ENCODE assay signal across 17 cellular contexts in the genomic region with DNA sequence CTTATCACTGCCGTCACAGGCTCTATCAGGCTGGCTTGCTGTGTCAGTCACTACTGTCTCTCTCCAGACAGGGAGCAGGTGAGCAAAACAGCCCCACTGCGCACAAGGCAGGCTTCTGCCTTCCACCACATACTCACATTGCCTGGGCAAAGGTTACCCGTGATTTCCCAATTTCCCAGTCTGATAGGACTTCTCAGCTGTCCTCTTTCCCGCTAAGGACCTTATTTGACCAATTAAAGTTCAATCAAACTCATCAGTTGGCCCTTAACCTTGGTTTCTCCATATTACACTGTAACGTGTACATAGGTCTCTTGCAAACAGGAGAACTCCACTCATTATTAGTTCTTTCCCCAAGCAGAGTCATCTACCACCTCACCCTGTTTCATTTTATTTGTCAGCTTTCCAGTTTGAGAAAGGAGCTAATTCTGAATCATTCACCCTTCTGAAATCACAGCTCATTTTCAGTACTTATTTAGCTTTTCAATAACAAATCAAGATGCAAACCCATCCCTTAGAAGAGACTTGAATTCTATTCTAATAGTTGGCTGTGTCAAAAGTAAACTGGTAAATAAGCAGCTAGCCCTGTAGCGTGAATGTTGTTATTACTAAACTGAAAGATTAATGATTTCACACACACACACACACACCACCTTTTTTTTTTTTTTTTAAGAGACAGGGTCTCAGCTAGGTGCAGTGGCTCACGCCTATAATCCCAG.
DNase-seq lines count a peak whose midpoint lies in the region; ATAC-seq, FAIRE-seq and TF ChIP-seq lines count a peak whose summit lies in the region.
"Had no signal": no experiment of that assay in that cellular context is flagged by ENCODE, and none has a peak within 500 bp of the region (broad histone marks: within the 10 kb centered on the region; RNA-seq: fewer than 3 reads in every experiment).

No MANE protein-coding gene starts in this region.

- in situ Hi-C loops in GM23248 (cut with MboI): no loop called here

- no peak overlapping the region for H3K4me3 Mint-ChIP-seq in activated CD4-positive, alpha-beta T cell treated with anti-CD3 and anti-CD28 coated beads for 36 hours
- H3K4me3 Mint-ChIP-seq in activated naive CD8-positive, alpha-beta T cell treated with anti-CD3 and anti-CD28 coated beads for 36 hours: no peak overlapping the region
- H3K4me3 Mint-ChIP-seq in activated CD8-positive, alpha-beta memory T cell treated with anti-CD3 and anti-CD28 coated beads, Interleukin-2, amount 10 ng/mL, durations not matched to agents 7 days and 5 days: no peak overlapping the region
- H3K4me3 Mint-ChIP-seq: CD4-positive, alpha-beta memory T cell had no signal

- DNase-seq in activated CD4-positive, alpha-beta T cell treated with anti-CD3 and anti-CD28 coated beads for 36 hours: no peak
- DNase-seq in activated CD4-positive, alpha-beta T cell treated with anti-CD3 and anti-CD28 coated beads for 1 hour: no peak
- DNase-seq in GM23248 (peak; percentile 29), left lobe of liver (ENCODE audit: low spot score) (peak; percentile 92), GM12892 (ENCODE audit: insufficient read length) (no peak), NAMALWA (ENCODE audit: low spot score) (no peak)
- no peak for DNase-seq in activated naive CD8-positive, alpha-beta T cell treated with anti-CD3 and anti-CD28 coated beads for 36 hours
- DNase-seq in activated CD8-positive, alpha-beta memory T cell treated with anti-CD3 and anti-CD28 coated beads, Interleukin-2, amount 10 ng/mL, durations not matched to agents 7 days and 5 days: no peak
- DNase-seq: 8988T; CD4-positive, alpha-beta memory T cell; DMS79; MV-4-11; NCI-H1417 treated with DMSO at 0.1 percent for 48 hours; NCI-H1930; NCI-H526 treated with DMSO at 0.1 percent for 48 hours had no signal

- no peaks in the 10 kb centered on the region for H3K27me3 Mint-ChIP-seq in activated CD4-positive, alpha-beta T cell treated with anti-CD3 and anti-CD28 coated beads for 36 hours
- no peaks in the 10 kb centered on the region for H3K27me3 Mint-ChIP-seq in activated naive CD8-positive, alpha-beta T cell treated with anti-CD3 and anti-CD28 coated beads for 36 hours
- no peaks in the 10 kb centered on the region for H3K27me3 Mint-ChIP-seq in activated CD8-positive, alpha-beta memory T cell treated with anti-CD3 and anti-CD28 coated beads, Interleukin-2, amount 10 ng/mL, durations not matched to agents 7 days and 5 days
- H3K27me3 Mint-ChIP-seq: CD4-positive, alpha-beta memory T cell had no signal

- H3K9me3 Mint-ChIP-seq in activated CD4-positive, alpha-beta T cell treated with anti-CD3 and anti-CD28 coated beads for 36 hours (ENCODE audit: low read depth): no peaks in the 10 kb centered on the region
- H3K9me3 Mint-ChIP-seq in activated naive CD8-positive, alpha-beta T cell treated with anti-CD3 and anti-CD28 coated beads for 36 hours: no peaks in the 10 kb centered on the region
- H3K9me3 Mint-ChIP-seq in activated CD8-positive, alpha-beta memory T cell treated with anti-CD3 and anti-CD28 coated beads, Interleukin-2, amount 10 ng/mL, durations not matched to agents 7 days and 5 days (ENCODE audit: low read depth): no peaks in the 10 kb centered on the region

- H3K36me3 Mint-ChIP-seq in activated CD4-positive, alpha-beta T cell treated with anti-CD3 and anti-CD28 coated beads for 36 hours (ENCODE audit: low read depth): peaks cover 36% of the 10 kb centered on the region
- peaks cover 10% of the 10 kb centered on the region for H3K36me3 Mint-ChIP-seq in activated naive CD8-positive, alpha-beta T cell treated with anti-CD3 and anti-CD28 coated beads for 36 hours
- peaks cover 45% of the 10 kb centered on the region for H3K36me3 Mint-ChIP-seq in activated CD8-positive, alpha-beta memory T cell treated with anti-CD3 and anti-CD28 coated beads, Interleukin-2, amount 10 ng/mL, durations not matched to agents 7 days and 5 days

- H3K79me2 ChIP-seq in GM23248 (ENCODE audit: insufficient read depth): no peaks in the 10 kb centered on the region

- H3K4me2 ChIP-seq in GM23248 (ENCODE audit: unreplicated experiment): no peak overlapping the region

- H3K9me2 ChIP-seq in GM23248 (ENCODE audit: insufficient read depth): no peaks in the 10 kb centered on the region

- CTCF ChIA-PET in activated CD4-positive, alpha-beta T cell treated with anti-CD3 and anti-CD28 coated beads for 36 hours (lab: Charles Lee): interaction anchor here (0.8 to 0.9 kb wide), 2 partner anchors 9 to 69 kb away, joined by 3 to 4 read pairs; no protein-coding TSS in a partner anchor
- CTCF ChIA-PET in activated CD8-positive, alpha-beta memory T cell treated with anti-CD3 and anti-CD28 coated beads, Interleukin-2, amount 10 ng/mL, durations not matched to agents 7 days and 5 days (lab: Charles Lee): no interaction called here

- no peak overlapping the region for H3K27ac Mint-ChIP-seq in activated CD4-positive, alpha-beta T cell treated with anti-CD3 and anti-CD28 coated beads for 36 hours
- H3K27ac Mint-ChIP-seq in activated naive CD8-positive, alpha-beta T cell treated with anti-CD3 and anti-CD28 coated beads for 36 hours: peak overlapping the region; percentile 34
- no peak overlapping the region for H3K27ac Mint-ChIP-seq in activated CD8-positive, alpha-beta memory T cell treated with anti-CD3 and anti-CD28 coated beads, Interleukin-2, amount 10 ng/mL, durations not matched to agents 7 days and 5 days

- no peaks in the 10 kb centered on the region for H3F3A ChIP-seq in GM23248 (ENCODE audit: insufficient read depth)

- ATAC-seq in activated CD4-positive, alpha-beta T cell treated with anti-CD3 and anti-CD28 coated beads for 36 hours: peak; percentile 74
- peak; percentile 97 for ATAC-seq in left lobe of liver
- no peak for ATAC-seq in activated CD8-positive, alpha-beta memory T cell treated with anti-CD3 and anti-CD28 coated beads, Interleukin-2, amount 10 ng/mL, durations not matched to agents 7 days and 5 days

- H3K4me3 ChIP-seq in GM23248: no peak overlapping the region
- H3K4me3 ChIP-seq: HAP-1 had no signal

- no peaks in the 10 kb centered on the region for H4K20me1 ChIP-seq in GM23248 (ENCODE audit: insufficient read depth)

- no peak overlapping the region for H3K9ac ChIP-seq in GM23248

- intact Hi-C loops in activated CD4-positive, alpha-beta T cell treated with anti-CD3 and anti-CD28 coated beads for 36 hours (cut with DNase I, micrococcal nuclease): loop anchor here in 1 of 2 experiments (10.0 kb wide), 1 partner anchor 171 kb away; the partner anchor contains the start of gene ESR2

- no peaks in the 10 kb centered on the region for H3K9me3 ChIP-seq in GM23248 (ENCODE audit: low read depth)
- H3K9me3 ChIP-seq: HAP-1 had no signal

- no peak overlapping the region for H2AFZ ChIP-seq in GM23248

- WGBS in GM23248 (ENCODE audit: low coverage in 1 of 2, low lambda C conversion rate in 2 of 2, missing lambda C conversion rate in 2 of 2), 2 experiments: 73 to 75% methylated on average over 7 of the region's 7 CpGs

- TF ChIP-seq POLR2A in GM12892 (IDR thresholded peaks at IDR 0.05; ENCODE audit: low read depth, low read length): no peak

- H3K27me3 ChIP-seq in GM23248 (replicated peaks; ENCODE audit: insufficient read depth): no peaks in the 10 kb centered on the region

- no peak for FAIRE-seq in GM12892 (lab: Jason Lieb, UNC)

- no peak overlapping the region for H3K27ac ChIP-seq in GM23248
- H3K27ac ChIP-seq: HL-60 had no signal

- H3K36me3 ChIP-seq in GM23248 (ENCODE audit: low read depth): no peaks in the 10 kb centered on the region

- H3K4me1 ChIP-seq in GM23248 (ENCODE audit: insufficient read depth): no peaks in the 10 kb centered on the region
- H3K4me1 ChIP-seq: HAP-1 had no signal

- peaks cover 12% of the 10 kb centered on the region for H3K4me1 Mint-ChIP-seq in activated CD4-positive, alpha-beta T cell treated with anti-CD3 and anti-CD28 coated beads for 36 hours
- no peaks in the 10 kb centered on the region for H3K4me1 Mint-ChIP-seq in activated naive CD8-positive, alpha-beta T cell treated with anti-CD3 and anti-CD28 coated beads for 36 hours
- H3K4me1 Mint-ChIP-seq in activated CD8-positive, alpha-beta memory T cell treated with anti-CD3 and anti-CD28 coated beads, Interleukin-2, amount 10 ng/mL, durations not matched to agents 7 days and 5 days: peaks cover 4% of the 10 kb centered on the region
- H3K4me1 Mint-ChIP-seq: CD4-positive, alpha-beta memory T cell had no signal

- POLR2A ChIA-PET in activated CD4-positive, alpha-beta T cell treated with anti-CD3 and anti-CD28 coated beads for 36 hours (lab: Charles Lee): interaction anchor here (0.5 to 0.6 kb wide), 2 partner anchors 157 to 263 kb away, joined by 3 to 5 read pairs; no protein-coding TSS in a partner anchor

Comparison
In these comparisons a context has a peak if more than half of its experiments do, and no peak if none do; other contexts are left out.
1. DNase-seq: peak in GM23248 (single experiment) and left lobe of liver (single experiment); none in activated CD4-positive, alpha-beta T cell treated with anti-CD3 and anti-CD28 coated beads for 36 hours (single experiment), activated CD4-positive, alpha-beta T cell treated with anti-CD3 and anti-CD28 coated beads for 1 hour (single experiment), activated naive CD8-positive, alpha-beta T cell treated with anti-CD3 and anti-CD28 coated beads for 36 hours (single experiment), GM12892 (single experiment), NAMALWA (single experiment) and activated CD8-positive, alpha-beta memory T cell treated with anti-CD3 and anti-CD28 coated beads, Interleukin-2, amount 10 ng/mL, durations not matched to agents 7 days and 5 days (single experiment).